12 cellular contexts compared by ENCODE assay signal in genomic region chr5:756865-757345, GRCh38. TPM values are rescaled to one million over a fixed set of nuclear protein-coding genes. Genes with fewer than 3 reads are reported as not detected.
DNase-seq lines count a peak whose midpoint lies in the region; FAIRE-seq and TF ChIP-seq lines count a peak whose summit lies in the region.
"Had no signal": no experiment of that assay in that cellular context is flagged by ENCODE, and none has a peak within 500 bp of the region (broad histone marks: within the 10 kb centered on the region; RNA-seq: fewer than 3 reads in every experiment).

No MANE protein-coding gene starts in this region.

- H3K27ac ChIP-seq in layer of hippocampus (ENCODE audit: low read depth, low read length) (peak overlapping the region; percentile 38), sigmoid colon (peak overlapping the region; percentile 31 to 75 (median 50)), brain microvascular endothelial cell (no peak overlapping the region)
- H3K27ac ChIP-seq: SJCRH30 had no signal

- H3K27me3 ChIP-seq in layer of hippocampus (ENCODE audit: control insufficient read depth, insufficient read depth, low read length): no peaks in the 10 kb centered on the region
- H3K27me3 ChIP-seq in sigmoid colon: no peaks in the 10 kb centered on the region
- peaks cover 2% of the 10 kb centered on the region for H3K27me3 ChIP-seq in brain microvascular endothelial cell (replicated peaks)
- H3K27me3 ChIP-seq: SJCRH30 had no signal

- TF ChIP-seq CTCF in sigmoid colon (IDR thresholded peaks at IDR 0.05) (no peak), brain microvascular endothelial cell (IDR thresholded peaks at IDR 0.05; ENCODE audit: low read depth, low read length, missing control alignments) (no peak)

- no peak for FAIRE-seq in GM19239 (lab: Jason Lieb, UNC)

- no peak for TF ChIP-seq EP300 in sigmoid colon (IDR thresholded peaks at IDR 0.05)

- H3K4me3 ChIP-seq in sigmoid colon: no peak overlapping the region
- H3K4me3 ChIP-seq in brain microvascular endothelial cell (ENCODE audit: low read depth, low read length): no peak overlapping the region
- H3K4me3 ChIP-seq: SJCRH30 had no signal

- peaks cover 0 to 39% (median 33%) of the 10 kb centered on the region in 4 donors for H3K4me1 ChIP-seq in sigmoid colon
- H3K4me1 ChIP-seq: SJCRH30 had no signal

- H3K9me3 ChIP-seq in sigmoid colon: no peaks in the 10 kb centered on the region
- H3K9me3 ChIP-seq: SJCRH30 had no signal

- 10 to 46% methylated on average over 11 of the region's 11 CpGs for WGBS in sigmoid colon, 2 donors

- in situ Hi-C loops in brain microvascular endothelial cell (cut with HindIII; ENCODE audit: low pct_ligation_motif_present, low sequenced_read_pairs): no loop called here

- H3K36me3 ChIP-seq in sigmoid colon: no peaks in the 10 kb centered on the region
- no peaks in the 10 kb centered on the region for H3K36me3 ChIP-seq in brain microvascular endothelial cell (replicated peaks)
- H3K36me3 ChIP-seq: SJCRH30 had no signal

- TF ChIP-seq POLR2A in sigmoid colon (IDR thresholded peaks at IDR 0.05): no peak

- intact Hi-C loops in sigmoid colon (cut with DNase I): loop anchor here (5.0 kb wide), 1 partner anchor 85 kb away; no protein-coding TSS in a partner anchor

- DNase-seq in GM19239 (ENCODE audit: insufficient read length, low spot score) (peak; percentile 21), sigmoid colon (peak; percentile 63), DMS79 treated with DMSO at 0.1 percent for 48 hours (lab: John Stamatoyannopoulos, UW) (no peak), NCI-H345 treated with DMSO at 0.1 percent for 48 hours (lab: John Stamatoyannopoulos, UW; ENCODE audit: unreplicated experiment) (no peak), brain microvascular endothelial cell (no peak), GDM1 (lab: John Stamatoyannopoulos, UW) (no peak)
- peak; percentile 51 for DNase-seq in activated CD8-positive, alpha-beta memory T cell treated with anti-CD3 and anti-CD28 coated beads, Interleukin-2, amount 50 U/mL, for 48 hours
- DNase-seq: COR-L47, NCI-H510A, SJCRH30 had no signal

RNA-seq across cellular contexts. Expression of gene ZDHHC11B, which starts 27.6 kb away (rescaled TPM):
- 10 to 100 TPM in 1 of 4 donors, 1 to 10 TPM in 2, under 1 TPM in 1; 0.71 to 12.7 (median 2.4) TPM for total RNA-seq in sigmoid colon
- polyA plus RNA-seq in sigmoid colon: 1 to 10 TPM in 1 of 3 donors, under 1 TPM in 1, not detected in 1; 0.46 to 2.0 TPM
- total RNA-seq: glomerular endothelial cell had no signal

Comparison
In these comparisons a context has a peak if more than half of its experiments do, and no peak if none do; other contexts are left out.
1. DNase-seq: peak in GM19239 (single experiment), activated CD8-positive, alpha-beta memory T cell treated with anti-CD3 and anti-CD28 coated beads, Interleukin-2, amount 50 U/mL, for 48 hours (single experiment) and sigmoid colon (single experiment); none in DMS79 treated with DMSO at 0.1 percent for 48 hours (single experiment), NCI-H345 treated with DMSO at 0.1 percent for 48 hours (single experiment), brain microvascular endothelial cell (single experiment) and GDM1 (single experiment).